ENCODE assay signal across 14 cellular contexts in genomic region chr1:247347395-247348222, GRCh38. TPM values are rescaled to one million over a fixed set of nuclear protein-coding genes. Genes with fewer than 3 reads are reported as not detected.
DNase-seq lines count a peak whose midpoint lies in the region; ATAC-seq and TF ChIP-seq lines count a peak whose summit lies in the region.
"Had no signal": no experiment of that assay in that cellular context is flagged by ENCODE, and none has a peak within 500 bp of the region (broad histone marks: within the 10 kb centered on the region; RNA-seq: fewer than 3 reads in every experiment).

No MANE protein-coding gene starts in this region.

- WGBS in GM23248 (ENCODE audit: low coverage in 1 of 2, low lambda C conversion rate in 2 of 2, missing lambda C conversion rate in 2 of 2), 2 experiments = 19 to 31% methylated on average over 23 to 30 of the region's 33 CpGs

- H3K4me1 Mint-ChIP-seq in chondrocyte (ENCODE audit: low read depth) = peaks cover 11% of the 10 kb centered on the region

- H3K4me2 ChIP-seq in GM23248 (ENCODE audit: unreplicated experiment) (peak overlapping the region; percentile 53), skeletal muscle satellite cell (ENCODE audit: low read length) (peak overlapping the region; percentile 20)

- H3K9me2 ChIP-seq in GM23248 (ENCODE audit: insufficient read depth) = no peaks in the 10 kb centered on the region

- no peaks in the 10 kb centered on the region for H3K79me2 ChIP-seq in GM23248 (ENCODE audit: insufficient read depth)

- H3K4me3 ChIP-seq in GM23248 = peak overlapping the region; percentile 51
- peak overlapping the region; percentile 71 for H3K4me3 ChIP-seq in adipocyte (ENCODE audit: low read length)
- H3K4me3 ChIP-seq in right atrium auricular region = peak overlapping the region; percentile 14 to 42
- H3K4me3 ChIP-seq in skeletal muscle satellite cell (ENCODE audit: low read length) = no peak overlapping the region

- H3K27ac ChIP-seq in GM23248 (no peak overlapping the region), right atrium auricular region (peak overlapping the region in 1 of 2 donors; percentile 14)
- H3K27ac ChIP-seq: C4-2B, neutrophil had no signal

- peak overlapping the region; percentile 1; the same call in 1 of the 2 replicates for H3K9ac ChIP-seq in GM23248
- peak overlapping the region; percentile 63 for H3K9ac ChIP-seq in adipocyte (ENCODE audit: low read length)
- no peak overlapping the region for H3K9ac ChIP-seq in skeletal muscle satellite cell (ENCODE audit: low read depth, low read length)

- H3K9me3 ChIP-seq in GM23248 (ENCODE audit: low read depth) (no peaks in the 10 kb centered on the region), adipocyte (ENCODE audit: control insufficient read depth, low read length) (no peaks in the 10 kb centered on the region), right atrium auricular region (no peaks in the 10 kb centered on the region), skeletal muscle satellite cell (replicated peaks; ENCODE audit: low read length) (no peaks in the 10 kb centered on the region)
- H3K9me3 ChIP-seq: neutrophil had no signal

- H3K36me3 ChIP-seq in GM23248 (ENCODE audit: low read depth) (no peaks in the 10 kb centered on the region), adipocyte (ENCODE audit: control insufficient read depth, insufficient read depth, low read length, severe bottlenecking) (no peaks in the 10 kb centered on the region), right atrium auricular region (no peaks in the 10 kb centered on the region), skeletal muscle satellite cell (ENCODE audit: insufficient read depth, low read length) (no peaks in the 10 kb centered on the region)
- H3K36me3 ChIP-seq: neutrophil had no signal

- H3K27me3 Mint-ChIP-seq in chondrocyte (ENCODE audit: low read depth) = no peaks in the 10 kb centered on the region

- H3K4me3 Mint-ChIP-seq in chondrocyte (ENCODE audit: unreplicated experiment) = no peak overlapping the region

- H4K20me1 ChIP-seq in GM23248 (ENCODE audit: insufficient read depth) = no peaks in the 10 kb centered on the region

- H3K27ac Mint-ChIP-seq in chondrocyte (ENCODE audit: unreplicated experiment) = no peak overlapping the region

- in situ Hi-C loops in GM23248 (cut with MboI) = no loop called here

- H3K27me3 ChIP-seq in GM23248 (replicated peaks; ENCODE audit: insufficient read depth) (no peaks in the 10 kb centered on the region), adipocyte (replicated peaks; ENCODE audit: control insufficient read depth, insufficient read depth, low read length) (no peaks in the 10 kb centered on the region), right atrium auricular region (no peaks in the 10 kb centered on the region), skeletal muscle satellite cell (ENCODE audit: control insufficient read depth, insufficient read depth, low read length) (no peaks in the 10 kb centered on the region)

- H3K4me1 ChIP-seq in GM23248 (ENCODE audit: insufficient read depth) (peaks cover 8% of the 10 kb centered on the region), adipocyte (ENCODE audit: control insufficient read depth, insufficient read depth, low read length) (peaks cover 10% of the 10 kb centered on the region), right atrium auricular region (no peaks in the 10 kb centered on the region), skeletal muscle satellite cell (ENCODE audit: control insufficient read depth, insufficient read depth, low read length) (peaks cover 6% of the 10 kb centered on the region)

- ATAC-seq in GM19455 (IDR thresholded peaks at IDR 0.05; ENCODE audit: unreplicated experiment) = no peak
- ATAC-seq: Panc1 had no signal

- H3F3A ChIP-seq in GM23248 (ENCODE audit: insufficient read depth) = peaks cover 6% of the 10 kb centered on the region

- peak; percentile 26 for DNase-seq in GM23248
- DNase-seq in adipocyte (ENCODE audit: low read depth) = no peak
- peak; percentile 60 for DNase-seq in right atrium auricular region (ENCODE audit: low spot score)
- no peak for DNase-seq in GF-D8 (lab: John Stamatoyannopoulos, UW)
- no peak for DNase-seq in chondrocyte (ENCODE audit: low spot score)
- DNase-seq in kidney tubule cell (ENCODE audit: low spot score) = no peak
- DNase-seq: Karpas-422; NCI-H2171; stimulated activated CD4-positive, alpha-beta T cell treated with anti-CD3 and anti-CD28 coated beads, Interleukin-4, amount 100 ng/mL, for 24 hours had no signal

- no peaks in the 10 kb centered on the region for H3K36me3 Mint-ChIP-seq in chondrocyte (ENCODE audit: low read depth)

- H2AFZ ChIP-seq in GM23248 = peak overlapping the region; percentile 46; the same call in 1 of the 2 replicates

- TF ChIP-seq CTCF in right atrium auricular region (IDR thresholded peaks at IDR 0.05) (no peak), chondrocyte (IDR thresholded peaks at IDR 0.05) (no peak)

- H3K9me3 Mint-ChIP-seq in chondrocyte (ENCODE audit: low read depth) = no peaks in the 10 kb centered on the region

RNA-seq across cellular contexts. Expression of gene ZNF496, which starts 15.9 kb away (rescaled TPM):
- 21.0 and 34.9 TPM in 2 replicates for total RNA-seq in GM23248 (2014; rRNA removed; shearing (Covaris generic))
- 6.7 and 8.2 TPM in 2 replicates for polyA plus RNA-seq in GM23248 (2016; fragmentation: Nextera tagmentation; extraction: Ambion mirVana)
- total RNA-seq in right atrium auricular region (10 to 100 TPM; 19.4 to 32.6 TPM), chondrocyte (25.0 to 30.0 TPM (median 27.9 TPM) in 3 replicates)
- 11.9 and 12.9 TPM in 2 replicates for total RNA-seq in skeletal muscle satellite cell (2012; rRNA removed)

Comparison
In these comparisons a context has a peak if more than half of its experiments do, and no peak if none do; other contexts are left out.
1. DNase-seq: peak in GM23248 (single experiment) and right atrium auricular region (single experiment); none in adipocyte (single experiment), GF-D8 (single experiment), chondrocyte (single experiment) and kidney tubule cell (single experiment).